11 cellular contexts compared by ENCODE assay signal in the genomic region with DNA sequence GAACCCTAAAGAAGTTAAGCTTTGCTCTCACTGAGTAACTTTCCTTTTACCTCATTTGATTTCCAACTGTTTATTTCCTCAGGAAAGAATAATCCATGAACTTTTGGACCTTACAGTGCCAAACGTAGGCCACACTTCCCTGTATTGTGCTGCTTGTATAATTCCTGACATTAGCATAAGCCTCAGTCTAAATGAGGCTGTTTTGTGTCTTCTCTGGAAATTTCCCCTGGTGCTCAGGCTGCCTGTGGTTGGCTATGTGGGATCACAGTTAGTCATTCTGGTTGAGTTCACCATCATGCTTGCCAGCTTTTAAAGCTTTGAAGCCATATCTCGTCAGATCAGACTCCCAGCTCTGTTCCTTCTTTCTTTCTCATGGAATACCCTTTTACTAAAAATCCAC.
DNase-seq lines count a peak whose midpoint lies in the region; ATAC-seq, FAIRE-seq and TF ChIP-seq lines count a peak whose summit lies in the region.
"Had no signal": no experiment of that assay in that cellular context is flagged by ENCODE, and none has a peak within 500 bp of the region (broad histone marks: within the 10 kb centered on the region; RNA-seq: fewer than 3 reads in every experiment).

No MANE protein-coding gene starts in this region.

- no peak for FAIRE-seq in bronchial epithelial cell (lab: Jason Lieb, UNC)

- H3K27me3 ChIP-seq in bronchial epithelial cell (ENCODE audit: control insufficient read depth, insufficient read depth, low read length) (no peaks in the 10 kb centered on the region), dorsolateral prefrontal cortex (no peaks in the 10 kb centered on the region)
- H3K27me3 ChIP-seq: stomach had no signal

- H3K36me3 ChIP-seq in bronchial epithelial cell (ENCODE audit: control insufficient read depth, insufficient read depth, low read length): no peaks in the 10 kb centered on the region
- H3K36me3 ChIP-seq: stomach had no signal

- intact Hi-C loops in dorsolateral prefrontal cortex (cut with DNase I): no loop called here

- H3K4me3 ChIP-seq in bronchial epithelial cell (ENCODE audit: low read depth, low read length) (no peak overlapping the region), dorsolateral prefrontal cortex (no peak overlapping the region)
- H3K4me3 ChIP-seq: stomach had no signal

- peak overlapping the region in 25 of 59 donors; percentile 2 to 77 (median 26) for H3K27ac ChIP-seq in dorsolateral prefrontal cortex

- TF ChIP-seq CTCF in bronchial epithelial cell (IDR thresholded peaks at IDR 0.05; ENCODE audit: insufficient read depth, low read length, severe bottlenecking) (no peak), omental fat pad (IDR thresholded peaks at IDR 0.05) (no peak), dorsolateral prefrontal cortex (IDR thresholded peaks at IDR 0.05 in 54 of 56, conservative IDR thresholded peaks at IDR 0.05 in 2 of 56; ENCODE audit: low read depth in 1 of 56, partially characterized antibody in 56 of 56) (no peak)

- ATAC-seq in HG03378 (IDR thresholded peaks at IDR 0.05; ENCODE audit: unreplicated experiment): peak; percentile 42
- ATAC-seq in omental fat pad (ENCODE audit: low FRiP score): peak; percentile 41

- DNase-seq in activated CD4-positive, alpha-beta T cell treated with anti-CD3 and anti-CD28 coated beads, Interleukin-2, amount 50 U/mL, for 48 hours: peak; percentile 42 to 51
- DNase-seq in activated CD4-positive, alpha-beta T cell treated with anti-CD3 and anti-CD28 coated beads for 1 hour: no peak
- DNase-seq in bronchial epithelial cell (ENCODE audit: low read depth): peak; percentile 13
- DNase-seq in omental fat pad (ENCODE audit: low spot score): no peak
- no peak for DNase-seq in dorsolateral prefrontal cortex
- DNase-seq in NOMO-1 treated with DMSO at 0.1 percent for 48 hours (lab: John Stamatoyannopoulos, UW; ENCODE audit: unreplicated experiment): no peak
- no peak for DNase-seq in middle frontal gyrus (ENCODE audit: extremely low spot score, low spot score)
- DNase-seq: activated effector memory CD4-positive, alpha-beta T cell treated with anti-CD3 and anti-CD28 coated beads, Interleukin-2, amount 50 U/mL, for 16 hours; NCI-H187; stomach had no signal

Comparison
In these comparisons a context has a peak if more than half of its experiments do, and no peak if none do; other contexts are left out.
1. DNase-seq: peak in activated CD4-positive, alpha-beta T cell treated with anti-CD3 and anti-CD28 coated beads, Interleukin-2, amount 50 U/mL, for 48 hours (2 of 2) and bronchial epithelial cell (single experiment); none in activated CD4-positive, alpha-beta T cell treated with anti-CD3 and anti-CD28 coated beads for 1 hour (single experiment), omental fat pad (single experiment), dorsolateral prefrontal cortex (0 of 10), NOMO-1 treated with DMSO at 0.1 percent for 48 hours (single experiment) and middle frontal gyrus (single experiment).